29 cellular contexts compared by ENCODE assay signal in the genomic region with DNA sequence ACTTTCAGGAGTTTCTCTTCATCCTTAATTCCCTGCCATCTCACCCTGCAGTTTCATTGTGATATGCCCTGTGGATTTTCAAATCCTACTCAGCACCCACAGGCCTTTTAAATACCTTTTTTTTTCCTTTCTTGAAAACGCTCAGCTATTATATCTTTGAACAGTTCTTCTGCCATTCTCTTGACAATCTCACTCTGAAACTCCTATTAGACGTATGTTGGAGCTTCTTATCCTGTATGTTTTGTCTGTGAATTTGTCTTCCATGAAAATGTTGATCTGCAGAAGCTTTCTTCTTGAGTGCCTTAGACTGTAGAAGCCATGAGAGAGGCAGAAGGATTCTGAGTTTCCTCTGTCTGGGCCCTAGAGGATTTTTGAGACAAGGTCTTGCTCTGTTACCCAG.
"Had no signal": no experiment of that assay in that cellular context is flagged by ENCODE, and none has a peak within 500 bp of the region (broad histone marks: within the 10 kb centered on the region; RNA-seq: fewer than 3 reads in every experiment).

No MANE protein-coding gene starts in this region.

- DNase-seq: immature natural killer cell; kidney; left colon; left lung; lower lobe of right lung; mammary epithelial cell; mesenchymal stem cell; naive B cell; natural killer cell; nephron progenitor cell; ovary; retina; right cardiac atrium; stimulated activated CD4-positive, alpha-beta T cell treated with anti-CD3 and anti-CD28 coated beads, Interleukin-12 subunit alpha, Interleukin-12 subunit beta, amount 100 ng/mL, for 4 hours; stimulated activated CD4-positive, alpha-beta T cell treated with anti-CD3 and anti-CD28 coated beads, Interleukin-15, amount 100 ng/mL, for 24 hours; stimulated activated CD4-positive, alpha-beta T cell treated with anti-CD3 and anti-CD28 coated beads, Interleukin-2, amount 100 ng/mL, for 24 hours; stimulated activated CD4-positive, alpha-beta T cell treated with anti-CD3 and anti-CD28 coated beads, Interleukin-4, amount 100 ng/mL, for 1 hour; stimulated activated naive B cell treated with anti-CD40 and anti-IgM and Interleukin-4, amounts not matched to agents 10 μg/mL and 1 μg/mL and 100 μg/mL, for 72 hours; stimulated activated naive CD8-positive, alpha-beta T cell treated with anti-CD3 and anti-CD28 coated beads, Interleukin-15, Interleukin-2, amounts not matched to agents 100 U/mL and 50 U/mL, for 24 hours; stomach; testis; thyroid gland; transverse colon; upper lobe of left lung had no signal

- ATAC-seq: left colon; left lung; lower lobe of right lung; natural killer cell; right cardiac atrium; sciatic nerve; stimulated activated naive B cell treated with anti-CD40 and anti-IgM and Interleukin-4, amounts not matched to agents 10 μg/mL and 1 μg/mL and 100 μg/mL, for 72 hours; stimulated activated naive CD8-positive, alpha-beta T cell treated with anti-CD3 and anti-CD28 coated beads, Interleukin-15, Interleukin-2, amounts not matched to agents 100 U/mL and 50 U/mL, for 24 hours had no signal

- FAIRE-seq: islet of Langerhans, kidney had no signal

- H3K9me3 ChIP-seq: ovary, testis, thyroid gland had no signal

- H3K27ac ChIP-seq: left lung, lower lobe of right lung, ovary, skin epidermis, stomach, testis, thyroid gland, transverse colon, upper lobe of left lung, vagina had no signal

- H3K27me3 Mint-ChIP-seq: naive B cell, progenitor cell of endocrine pancreas had no signal

- H3K27ac Mint-ChIP-seq: immature natural killer cell; naive B cell; natural killer cell; nephron progenitor cell; progenitor cell of endocrine pancreas; stimulated activated naive B cell treated with anti-CD40 and anti-IgM and Interleukin-4, amounts not matched to agents 10 μg/mL and 1 μg/mL and 100 μg/mL, for 72 hours had no signal

- H3K27me3 ChIP-seq: left lung, ovary, stomach, testis, thyroid gland, transverse colon, upper lobe of left lung, vagina had no signal

- H3K36me3 ChIP-seq: left lung, lower lobe of right lung, ovary, stomach, thyroid gland, transverse colon, upper lobe of left lung, vagina had no signal

- H3K4me3 Mint-ChIP-seq: immature natural killer cell; natural killer cell; nephron progenitor cell; stimulated activated naive B cell treated with anti-CD40 and anti-IgM and Interleukin-4, amounts not matched to agents 10 μg/mL and 1 μg/mL and 100 μg/mL, for 72 hours had no signal

- H3K4me1 ChIP-seq: left lung, lower lobe of right lung, stomach, testis, thyroid gland, transverse colon, upper lobe of left lung, vagina had no signal

- H3K4me3 ChIP-seq: left lung, lower lobe of right lung, ovary, skin epidermis, stomach, testis, thyroid gland, transverse colon, upper lobe of left lung, vagina had no signal

- H3K4me1 Mint-ChIP-seq: immature natural killer cell; naive B cell; natural killer cell; nephron progenitor cell; stimulated activated naive B cell treated with anti-CD40 and anti-IgM and Interleukin-4, amounts not matched to agents 10 μg/mL and 1 μg/mL and 100 μg/mL, for 72 hours had no signal
